18 cellular contexts compared by ENCODE assay signal in the genomic region with DNA sequence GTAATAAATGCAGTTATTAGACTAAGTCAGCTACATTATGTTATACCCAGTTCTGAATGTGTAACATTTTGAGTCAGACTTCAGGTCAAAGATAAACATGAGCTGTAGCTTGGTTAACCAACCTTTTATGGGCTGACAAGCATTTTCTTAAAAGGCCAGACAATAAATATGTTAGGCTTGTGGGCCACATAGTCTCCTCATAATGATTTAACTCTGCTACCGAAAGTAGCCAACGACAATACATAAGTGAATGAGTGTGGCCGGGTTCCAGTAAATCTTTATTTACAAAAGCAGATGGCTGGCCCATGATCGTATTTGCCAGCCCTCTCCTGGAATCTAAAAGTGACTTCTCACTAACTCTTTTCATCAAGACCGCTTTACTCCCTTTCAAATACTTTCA. TPM values are rescaled to one million over a fixed set of nuclear protein-coding genes. Genes with fewer than 3 reads are reported as not detected.
DNase-seq lines count a peak whose midpoint lies in the region; ATAC-seq, FAIRE-seq and TF ChIP-seq lines count a peak whose summit lies in the region.
"Had no signal": no experiment of that assay in that cellular context is flagged by ENCODE, and none has a peak within 500 bp of the region (broad histone marks: within the 10 kb centered on the region; RNA-seq: fewer than 3 reads in every experiment).

No MANE protein-coding gene starts in this region.

- no peaks in the 10 kb centered on the region for H3K9me3 Mint-ChIP-seq in activated CD4-positive, alpha-beta T cell treated with anti-CD3 and anti-CD28 coated beads, Interleukin-2, amount 10 ng/mL, durations not matched to agents 7 days and 5 days
- H3K9me3 Mint-ChIP-seq: activated CD4-positive, alpha-beta memory T cell treated with anti-CD3 and anti-CD28 coated beads, Interleukin-2, amount 10 ng/mL, durations not matched to agents 7 days and 5 days; neural crest cell had no signal

- H3K4me2 ChIP-seq in KMS-11: peak overlapping the region; percentile 75
- H3K4me2 ChIP-seq in GM12878 (ENCODE audit: control insufficient read depth, insufficient read depth): no peak overlapping the region

- no peak for TF ChIP-seq CTCF in KMS-11 (conservative IDR thresholded peaks at IDR 0.05; ENCODE audit: low read depth, low read length)
- TF ChIP-seq CTCF in GM12878 (IDR thresholded peaks at IDR 0.05 in 2 of 3, conservative IDR thresholded peaks at IDR 0.05 in 1 of 3; ENCODE audit: control insufficient read depth in 2 of 3, extremely low read depth in 1 of 3, insufficient read depth in 1 of 3, low read depth in 3 of 3, low read length in 3 of 3): no peak
- TF ChIP-seq CTCF in sigmoid colon (IDR thresholded peaks at IDR 0.05): no peak
- TF ChIP-seq CTCF in ascending aorta (IDR thresholded peaks at IDR 0.05): no peak

- no peak for TF ChIP-seq EP300 in GM12878 (IDR thresholded peaks at IDR 0.05; ENCODE audit: borderline replicate concordance in 1 of 2, control insufficient read depth in 1 of 2, low read depth in 2 of 2, low read length in 2 of 2)
- TF ChIP-seq EP300 in sigmoid colon (IDR thresholded peaks at IDR 0.05): no peak

- peaks cover 49% of the 10 kb centered on the region; the same call in 1 of the 2 replicates for H3K79me2 ChIP-seq in KMS-11 (ENCODE audit: insufficient read depth, low read depth)
- H3K79me2 ChIP-seq in GM12878 (ENCODE audit: control insufficient read depth, insufficient read depth, low read length): peaks cover 4% of the 10 kb centered on the region

- H3K4me3 ChIP-seq in KMS-11 (IDR thresholded peaks at IDR 0.05; ENCODE audit: insufficient read depth, low read depth, low read length) (no peak overlapping the region), GM12878 (no peak overlapping the region), sigmoid colon (no peak overlapping the region), ascending aorta (no peak overlapping the region)
- H3K4me3 ChIP-seq: colonic mucosa, right atrium auricular region, transverse colon had no signal

- H2AFZ ChIP-seq in KMS-11 (ENCODE audit: low read depth): no peak overlapping the region
- no peak overlapping the region for H2AFZ ChIP-seq in GM12878 (ENCODE audit: control insufficient read depth, low read depth, low read length)

- RAD21 ChIA-PET in GM12878 (lab: Charles Lee; ENCODE audit: unreplicated experiment): interaction anchor here (1.2 to 2.4 kb wide), 2 partner anchors 27 to 52 kb away, joined by 5 to 9 read pairs; no protein-coding TSS in a partner anchor

- SMC1A ChIA-PET in GM12878 (lab: Charles Lee; ENCODE audit: uncharacterized antibody, unreplicated experiment): interaction anchor here (1.1 to 3.9 kb wide), 8 partner anchors 8 to 60 kb away, joined by 3 to 30 read pairs (median 6); no protein-coding TSS in a partner anchor

- H3K27me3 ChIP-seq in KMS-11 (ENCODE audit: insufficient read depth, low read depth): no peaks in the 10 kb centered on the region
- no peaks in the 10 kb centered on the region for H3K27me3 ChIP-seq in GM12878 (replicated peaks in 1 of 2; ENCODE audit: control insufficient read depth in 2 of 2, insufficient read depth in 2 of 2, low read length in 1 of 2)
- H3K27me3 ChIP-seq in sigmoid colon: no peaks in the 10 kb centered on the region
- H3K27me3 ChIP-seq in ascending aorta: no peaks in the 10 kb centered on the region
- H3K27me3 ChIP-seq: colonic mucosa, right atrium auricular region, transverse colon had no signal

- H3K27me3 Mint-ChIP-seq in activated CD4-positive, alpha-beta T cell treated with anti-CD3 and anti-CD28 coated beads, Interleukin-2, amount 10 ng/mL, durations not matched to agents 7 days and 5 days: no peaks in the 10 kb centered on the region
- H3K27me3 Mint-ChIP-seq: activated CD4-positive, alpha-beta memory T cell treated with anti-CD3 and anti-CD28 coated beads, Interleukin-2, amount 10 ng/mL, durations not matched to agents 7 days and 5 days had no signal

- WGBS in GM12878 (ENCODE audit: insufficient coverage, insufficient replicate concordance, low lambda C conversion rate, missing lambda C conversion rate): 14% methylated on average over 5 of the region's 5 CpGs
- WGBS in sigmoid colon, 2 donors: 78 to 83% methylated on average over 5 of the region's 5 CpGs

- no TSS peak for BruUV-seq in GM12878 (replicated peaks; lab: Mats Ljungman, UMichigan)

- H3K27ac Mint-ChIP-seq in activated CD4-positive, alpha-beta T cell treated with anti-CD3 and anti-CD28 coated beads, Interleukin-2, amount 10 ng/mL, durations not matched to agents 7 days and 5 days: no peak overlapping the region
- H3K27ac Mint-ChIP-seq: activated CD4-positive, alpha-beta memory T cell treated with anti-CD3 and anti-CD28 coated beads, Interleukin-2, amount 10 ng/mL, durations not matched to agents 7 days and 5 days had no signal

- in situ Hi-C loops in GM12878 (cut with MboI): loop anchor here (25.0 kb wide), 1 partner anchor 1188 kb away; no protein-coding TSS in a partner anchor

- CTCF ChIA-PET in GM12878 (lab: Yijun Ruan, JAX): interaction anchor here (0.7 to 3.5 kb wide), 7 partner anchors 9 to 844 kb away, joined by 3 to 15 read pairs (median 4); no protein-coding TSS in a partner anchor
- CTCF ChIA-PET in activated CD4-positive, alpha-beta T cell treated with anti-CD3 and anti-CD28 coated beads, Interleukin-2, amount 10 ng/mL, durations not matched to agents 7 days and 5 days (lab: Charles Lee): interaction anchor here (0.5 to 1.0 kb wide), 5 partner anchors 32 to 295 kb away, joined by 3 read pairs; no protein-coding TSS in a partner anchor

- TF ChIP-seq POLR2A in GM12878 (IDR thresholded peaks at IDR 0.05; ENCODE audit: low read depth, low read length): no peak
- no peak for TF ChIP-seq POLR2A in sigmoid colon (IDR thresholded peaks at IDR 0.05)

- H3K9ac ChIP-seq in KMS-11 (no peak overlapping the region; the same call in 1 of the 2 replicates), GM12878 (ENCODE audit: control insufficient read depth, insufficient read depth, low read length) (no peak overlapping the region)

- no peak for TF ChIP-seq RAD21 in GM12878 (IDR thresholded peaks at IDR 0.05; ENCODE audit: insufficient read depth, low read depth, low read length)

- peaks cover 68% of the 10 kb centered on the region for H3K4me1 ChIP-seq in KMS-11 (ENCODE audit: low read depth, poor library complexity, severe bottlenecking)
- H3K4me1 ChIP-seq in GM12878 (ENCODE audit: control insufficient read depth, insufficient read depth, low read length): peaks cover 23% of the 10 kb centered on the region
- H3K4me1 ChIP-seq in sigmoid colon: peaks cover 0 to 44% (median 11%) of the 10 kb centered on the region in 4 donors
- no peaks in the 10 kb centered on the region for H3K4me1 ChIP-seq in ascending aorta
- H3K4me1 ChIP-seq: colonic mucosa, right atrium auricular region had no signal

- H3K36me3 ChIP-seq in KMS-11 (ENCODE audit: insufficient read depth): no peaks in the 10 kb centered on the region
- no peaks in the 10 kb centered on the region; a peak in 1 of 4 replicates for H3K36me3 ChIP-seq in GM12878 (ENCODE audit: control insufficient read depth in 2 of 2, insufficient read depth in 2 of 2, low read length in 1 of 2)
- peaks cover 0 to 23% (median 0%) of the 10 kb centered on the region in 4 donors for H3K36me3 ChIP-seq in sigmoid colon
- H3K36me3 ChIP-seq in ascending aorta: peaks cover 9 to 14% of the 10 kb centered on the region in 2 donors
- H3K36me3 ChIP-seq: colonic mucosa had no signal

- DNase-seq in GM04503 (ENCODE audit: low read depth) (peak; percentile 54), GM12878 (ENCODE audit: low read depth, low spot score) (no peak), sigmoid colon (no peak), ascending aorta (ENCODE audit: low spot score in 2 of 2) (no peak)
- no peak for DNase-seq in stimulated activated CD4-positive, alpha-beta T cell treated with anti-CD3 and anti-CD28 coated beads, Interleukin-2, amount 100 ng/mL, for 48 hours
- no peak for DNase-seq in activated CD4-positive, alpha-beta T cell treated with anti-CD3 and anti-CD28 coated beads, Interleukin-2, amount 10 ng/mL, durations not matched to agents 7 days and 5 days
- DNase-seq: activated CD4-positive, alpha-beta memory T cell treated with anti-CD3 and anti-CD28 coated beads, Interleukin-2, amount 10 ng/mL, durations not matched to agents 7 days and 5 days; activated effector memory CD4-positive, alpha-beta T cell treated with Interleukin-2 at 50 U/mL for 16 hours; amniotic stem cell; colonic mucosa; NCI-H187 treated with DMSO at 0.1 percent for 48 hours; NCI-H526; stimulated activated CD4-positive, alpha-beta T cell treated with anti-CD3 and anti-CD28 coated beads, Interleukin-4, amount 100 ng/mL, for 1 hour; transverse colon had no signal

- no peaks in the 10 kb centered on the region for H4K20me1 ChIP-seq in KMS-11 (ENCODE audit: insufficient read depth)
- no peaks in the 10 kb centered on the region for H4K20me1 ChIP-seq in GM12878 (ENCODE audit: control insufficient read depth, insufficient read depth)

- peak overlapping the region; percentile 50; the same call in 1 of the 2 replicates for H3K27ac ChIP-seq in KMS-11
- no peak overlapping the region; the same call in 1 of the 2 replicates for H3K27ac ChIP-seq in GM12878 (ENCODE audit: control insufficient read depth, insufficient read depth)
- peak overlapping the region in 3 of 4 donors; percentile 49 to 67 (median 58) for H3K27ac ChIP-seq in sigmoid colon
- peak overlapping the region in 1 of 2 donors; percentile 35 for H3K27ac ChIP-seq in ascending aorta
- H3K27ac ChIP-seq: colonic mucosa, right atrium auricular region had no signal

- no peak overlapping the region for H3K4me3 Mint-ChIP-seq in activated CD4-positive, alpha-beta T cell treated with anti-CD3 and anti-CD28 coated beads, Interleukin-2, amount 10 ng/mL, durations not matched to agents 7 days and 5 days
- H3K4me3 Mint-ChIP-seq: activated CD4-positive, alpha-beta memory T cell treated with anti-CD3 and anti-CD28 coated beads, Interleukin-2, amount 10 ng/mL, durations not matched to agents 7 days and 5 days; neural crest cell had no signal

- no peak for FAIRE-seq in GM12878 (lab: Jason Lieb, UNC)

- peaks cover 11% of the 10 kb centered on the region for H3K4me1 Mint-ChIP-seq in activated CD4-positive, alpha-beta T cell treated with anti-CD3 and anti-CD28 coated beads, Interleukin-2, amount 10 ng/mL, durations not matched to agents 7 days and 5 days
- H3K4me1 Mint-ChIP-seq: neural crest cell had no signal

- H3K36me3 Mint-ChIP-seq in activated CD4-positive, alpha-beta T cell treated with anti-CD3 and anti-CD28 coated beads, Interleukin-2, amount 10 ng/mL, durations not matched to agents 7 days and 5 days (ENCODE audit: low read depth): peaks cover 23% of the 10 kb centered on the region

- H3K9me3 ChIP-seq in GM12878 (replicated peaks; ENCODE audit: control insufficient read depth, insufficient read depth, low read length) (no peaks in the 10 kb centered on the region), sigmoid colon (no peaks in the 10 kb centered on the region), ascending aorta (no peaks in the 10 kb centered on the region)
- H3K9me3 ChIP-seq: colonic mucosa, right atrium auricular region, transverse colon had no signal

- intact Hi-C loops in GM12878 (cut with micrococcal nuclease; ENCODE audit: unreplicated experiment): no loop called here
- intact Hi-C loops in sigmoid colon (cut with DNase I): no loop called here
- intact Hi-C loops in ascending aorta (cut with DNase I): no loop called here

- peak; percentile 36; the same call in 1 of the 3 replicates for ATAC-seq in GM12878
- ATAC-seq in HG03097 (IDR thresholded peaks at IDR 0.05; ENCODE audit: low FRiP score, unreplicated experiment): no peak

- POLR2A ChIA-PET in GM12878 (lab: Charles Lee): no interaction called here
- POLR2A ChIA-PET in activated CD4-positive, alpha-beta T cell treated with anti-CD3 and anti-CD28 coated beads, Interleukin-2, amount 10 ng/mL, durations not matched to agents 7 days and 5 days (lab: Charles Lee): no interaction called here

RNA-seq across cellular contexts. Expression of a gene that starts 49.9 kb away (rescaled TPM):
- 68.4 and 72.6 TPM in 2 replicates for total RNA-seq in GM12878 (2013; cell fraction: nucleolus; rRNA removed)
- total RNA-seq in GM12878 (2014; rRNA removed) (28.6 and 31.7 TPM in 2 replicates), GM12878 (2014; rRNA removed; fragmentation: Illumina TruSeq; extraction: Trizol) (25.7 and 26.3 TPM in 2 replicates), GM12878 (2021) (21.0 and 21.5 TPM in 2 replicates), sigmoid colon (10 to 100 TPM; 29.2 to 59.2 (median 47.3) TPM), ascending aorta (15.1 TPM)
- polyA plus RNA-seq in GM12878 (2011; ENCODE audit: low read depth): 7.8 TPM
- polyA plus RNA-seq in GM12878 (2011; rRNA removed) (38.4 and 69.3 TPM in 2 replicates), GM12878 (2014; fragmentation: Illumina TruSeq; extraction: Trizol) (18.2 and 21.6 TPM in 2 replicates), GM12878 (2014; fragmentation: Nextera tagmentation; extraction: Ambion mirVana) (10 to 100 TPM; 12.9 to 17.4 TPM), GM12878 (2014; rRNA removed) (16.8 and 19.3 TPM in 2 replicates), GM12878 (2016; fragmentation: Nextera tagmentation; extraction: Ambion mirVana) (10 to 100 TPM; 50.2 to 51.8 TPM), sigmoid colon (10 to 100 TPM; 27.8 to 54.6 (median 48.6) TPM)
- polyA plus RNA-seq in GM12878 (2011; cell fraction: cytosol; rRNA removed): 10.6 and 12.2 TPM in 2 replicates
- polyA plus RNA-seq in GM12878 (2011; cell fraction: nucleus; rRNA removed): 17.4 and 18.4 TPM in 2 replicates
- 13.7 and 16.0 TPM in 2 replicates for polyA plus RNA-seq in GM12878 (2012)
- polyA minus RNA-seq in GM12878 (2011; rRNA and poly(A)+ RNA removed): 19.0 and 34.3 TPM in 2 replicates
- polyA minus RNA-seq in GM12878 (2011; cell fraction: cytosol; rRNA and poly(A)+ RNA removed): 8.0 and 9.7 TPM in 2 replicates
- polyA minus RNA-seq in GM12878 (2011; cell fraction: nucleus; rRNA and poly(A)+ RNA removed): 22.7 and 36.4 TPM in 2 replicates
- total RNA-seq in activated CD4-positive, alpha-beta T cell treated with anti-CD3 and anti-CD28 coated beads, Interleukin-2, amount 10 ng/mL, durations not matched to agents 7 days and 5 days: 10 to 100 TPM; 27.4 to 29.3 TPM
